In genomic region chr16:53833145-53833544, GRCh38 we compare ENCODE assay signal across 6 cellular contexts.
"Had no signal": no experiment of that assay in that cellular context is flagged by ENCODE, and none has a peak within 500 bp of the region (broad histone marks: within the 10 kb centered on the region; RNA-seq: fewer than 3 reads in every experiment).

No MANE protein-coding gene starts in this region.

- H3K4me2 ChIP-seq: GM23338 had no signal

- H2AFZ ChIP-seq: GM23338 had no signal

- DNase-seq: H9, HCEC 1CT, IMR-90, KG1 had no signal

- H3K9me3 Mint-ChIP-seq: GM23338, H9 had no signal

- H3K4me1 Mint-ChIP-seq: GM23338 had no signal

- H3K4me3 ChIP-seq: GM23338, K562 had no signal

- H3K27ac Mint-ChIP-seq: GM23338, H9 had no signal

- H3K4me3 Mint-ChIP-seq: GM23338, H9 had no signal

- ATAC-seq: GM23338, K562 had no signal
